Comparison of ENCODE assay signal across 1 cellular context in genomic region chr9:122214507-122214906, GRCh38.
TF ChIP-seq lines count a peak whose summit lies in the region.

No MANE protein-coding gene starts in this region.

TF ChIP-seq in A549, 52 proteins besides CTCF, POLR2A, EP300 and RAD21:
- TF ChIP-seq MAZ (IDR thresholded peaks at IDR 0.05; ENCODE audit: borderline replicate concordance, low read depth, low read length): no peak
- no peak for TF ChIP-seq PHF8 (IDR thresholded peaks at IDR 0.05; ENCODE audit: borderline replicate concordance, low read depth)
- no peak for TF ChIP-seq RCOR1 (IDR thresholded peaks at IDR 0.05; ENCODE audit: low read depth, low read length)
- TF ChIP-seq ESRRA (IDR thresholded peaks at IDR 0.05; ENCODE audit: borderline replicate concordance, low read length): no peak
- no peak for TF ChIP-seq ZSCAN20 (CRISPR knock-in tag; IDR thresholded peaks at IDR 0.05)
- TF ChIP-seq SREBF2 (IDR thresholded peaks at IDR 0.05): no peak
- no peak for TF ChIP-seq KDM5A (IDR thresholded peaks at IDR 0.05)
